Comparison of ENCODE assay signal across 8 cellular contexts in the genomic region with DNA sequence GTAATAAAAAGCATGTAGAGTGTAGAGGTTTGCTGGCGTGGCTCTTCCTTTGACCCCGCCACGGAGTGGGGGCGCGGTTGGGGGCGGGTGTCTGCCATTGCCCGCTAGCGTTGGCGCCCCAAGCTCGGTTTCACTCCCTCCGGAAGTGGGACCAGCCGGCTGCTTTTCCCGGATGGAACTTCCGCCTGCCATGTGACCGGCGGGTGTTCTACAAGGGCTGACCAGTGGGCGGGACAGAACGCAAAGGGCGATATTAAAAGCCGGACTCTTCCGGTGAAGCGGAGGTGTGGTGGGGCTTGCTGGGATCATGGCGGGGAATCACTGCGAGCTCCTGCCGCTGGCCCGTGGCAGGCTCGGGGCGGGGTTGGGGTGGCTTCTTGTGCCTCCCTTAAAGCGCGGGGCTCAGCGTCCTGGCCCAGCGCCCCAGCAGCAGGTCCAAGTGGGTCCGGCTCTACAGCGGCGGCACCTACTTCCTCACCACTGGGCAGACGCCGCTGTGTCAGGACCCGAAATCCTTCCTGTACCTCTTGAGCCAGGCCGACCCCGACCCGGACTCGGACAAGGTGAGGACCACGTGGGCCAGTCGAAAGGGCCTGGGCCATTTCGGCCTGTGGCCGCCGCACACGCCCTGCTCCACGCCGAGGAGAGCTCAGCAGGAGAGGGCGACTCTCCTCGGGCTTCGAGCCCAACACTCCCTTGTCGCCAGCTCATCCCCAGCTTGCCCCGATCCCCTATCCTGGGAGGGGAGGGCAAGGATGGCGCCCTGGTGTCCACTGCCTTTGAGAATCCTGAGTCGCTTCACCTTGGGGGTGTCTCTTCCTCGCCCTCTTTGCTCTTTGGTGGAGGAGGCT.
DNase-seq lines count a peak whose midpoint lies in the region; ATAC-seq and TF ChIP-seq lines count a peak whose summit lies in the region.

No MANE protein-coding gene starts in this region.

- peak overlapping the region; percentile 53 to 82 for H3K27ac ChIP-seq in liver (ENCODE audit: low read depth in 1 of 2, low read length in 2 of 2)

- H3K36me3 ChIP-seq in liver (ENCODE audit: control insufficient read depth in 4 of 4, insufficient read depth in 3 of 4, low read depth in 1 of 4, low read length in 3 of 4) = peaks cover 3 to 7% (median 6%) of the 10 kb centered on the region in 4 donors

- H3K27me3 ChIP-seq in liver (ENCODE audit: control insufficient read depth in 4 of 4, insufficient read depth in 4 of 4, low read length in 3 of 4) = no peaks in the 10 kb centered on the region

- peak; percentile 94 for DNase-seq in Ammon's horn (ENCODE audit: low spot score)
- DNase-seq in GM19240 (ENCODE audit: insufficient read length, low spot score) = peak; percentile 100
- DNase-seq in NCI-H69 (lab: John Stamatoyannopoulos, UW) = peak; percentile 99
- peak; percentile 68 to 72 for DNase-seq in activated CD4-positive, alpha-beta T cell treated with anti-CD3 and anti-CD28 coated beads, Interleukin-2, amount 50 U/mL, for 4 hours
- peak; percentile 93 to 97 for DNase-seq in dermis microvascular lymphatic vessel endothelial cell (ENCODE audit: low read depth in 2 of 2)
- DNase-seq in stimulated activated CD4-positive, alpha-beta T cell treated with anti-CD3 and anti-CD28 coated beads, Interleukin-2, amount 100 ng/mL, for 48 hours = peak; percentile 84 to 85

- ATAC-seq in HG03521 (IDR thresholded peaks at IDR 0.05; ENCODE audit: unreplicated experiment) = peak; percentile 59

- peak; percentile 39 to 53 for TF ChIP-seq RAD21 in liver (IDR thresholded peaks at IDR 0.05)

- under 1% methylated on average over 58 of the region's 58 CpGs for WGBS in liver

- H3K4me1 ChIP-seq in liver (ENCODE audit: control insufficient read depth in 4 of 4, insufficient read depth in 4 of 4, low read length in 3 of 4) = peaks cover 2 to 7% (median 3%) of the 10 kb centered on the region in 4 donors

- peak overlapping the region; percentile 67 to 89 for H3K9ac ChIP-seq in liver (ENCODE audit: low read depth in 1 of 2, low read length in 2 of 2)

- H3K4me3 ChIP-seq in liver (ENCODE audit: low read depth in 1 of 3, low read length in 3 of 3) = peak overlapping the region; percentile 68 to 98 (median 97)

- H3K9me3 ChIP-seq in liver (ENCODE audit: control insufficient read depth in 4 of 4, low read length in 3 of 4) = no peaks in the 10 kb centered on the region

- TF ChIP-seq CTCF in liver (IDR thresholded peaks at IDR 0.05; ENCODE audit: low read depth, low read length, missing input control) = no peak

TF ChIP-seq in liver, 16 proteins besides CTCF, POLR2A, EP300 and RAD21:
- TF ChIP-seq NR2F2 (IDR thresholded peaks at IDR 0.05) (peak; percentile 50), EGR1 (IDR thresholded peaks at IDR 0.05; ENCODE audit: low read depth in 2 of 2) (peak; percentile 67 to 72), ZBTB33 (IDR thresholded peaks at IDR 0.05) (peak; percentile 43), ATF3 (IDR thresholded peaks at IDR 0.05) (no peak), TAF1 (conservative IDR thresholded peaks at IDR 0.05) (peak; percentile 71), JUND (IDR thresholded peaks at IDR 0.05) (no peak), HNF4G (IDR thresholded peaks at IDR 0.05) (no peak), YY1 (IDR thresholded peaks at IDR 0.05) (peak; percentile 96), FOXA1 (IDR thresholded peaks at IDR 0.05) (peak; percentile 47), FOXA2 (IDR thresholded peaks at IDR 0.05) (no peak), GABPA (IDR thresholded peaks at IDR 0.05 in 1 of 2, conservative IDR thresholded peaks at IDR 0.05 in 1 of 2) (peak; percentile 99 to 100), HNF4A (conservative IDR thresholded peaks at IDR 0.05) (peak; percentile 23 to 31), RXRA (IDR thresholded peaks at IDR 0.05) (peak; percentile 58 to 62), SP1 (IDR thresholded peaks at IDR 0.05) (peak; percentile 69)
- TF ChIP-seq, protein P1, sequence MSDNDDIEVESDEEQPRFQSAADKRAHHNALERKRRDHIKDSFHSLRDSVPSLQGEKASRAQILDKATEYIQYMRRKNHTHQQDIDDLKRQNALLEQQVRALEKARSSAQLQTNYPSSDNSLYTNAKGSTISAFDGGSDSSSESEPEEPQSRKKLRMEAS (IDR thresholded peaks at IDR 0.05) = peak; percentile 83
- TF ChIP-seq, protein P2, sequence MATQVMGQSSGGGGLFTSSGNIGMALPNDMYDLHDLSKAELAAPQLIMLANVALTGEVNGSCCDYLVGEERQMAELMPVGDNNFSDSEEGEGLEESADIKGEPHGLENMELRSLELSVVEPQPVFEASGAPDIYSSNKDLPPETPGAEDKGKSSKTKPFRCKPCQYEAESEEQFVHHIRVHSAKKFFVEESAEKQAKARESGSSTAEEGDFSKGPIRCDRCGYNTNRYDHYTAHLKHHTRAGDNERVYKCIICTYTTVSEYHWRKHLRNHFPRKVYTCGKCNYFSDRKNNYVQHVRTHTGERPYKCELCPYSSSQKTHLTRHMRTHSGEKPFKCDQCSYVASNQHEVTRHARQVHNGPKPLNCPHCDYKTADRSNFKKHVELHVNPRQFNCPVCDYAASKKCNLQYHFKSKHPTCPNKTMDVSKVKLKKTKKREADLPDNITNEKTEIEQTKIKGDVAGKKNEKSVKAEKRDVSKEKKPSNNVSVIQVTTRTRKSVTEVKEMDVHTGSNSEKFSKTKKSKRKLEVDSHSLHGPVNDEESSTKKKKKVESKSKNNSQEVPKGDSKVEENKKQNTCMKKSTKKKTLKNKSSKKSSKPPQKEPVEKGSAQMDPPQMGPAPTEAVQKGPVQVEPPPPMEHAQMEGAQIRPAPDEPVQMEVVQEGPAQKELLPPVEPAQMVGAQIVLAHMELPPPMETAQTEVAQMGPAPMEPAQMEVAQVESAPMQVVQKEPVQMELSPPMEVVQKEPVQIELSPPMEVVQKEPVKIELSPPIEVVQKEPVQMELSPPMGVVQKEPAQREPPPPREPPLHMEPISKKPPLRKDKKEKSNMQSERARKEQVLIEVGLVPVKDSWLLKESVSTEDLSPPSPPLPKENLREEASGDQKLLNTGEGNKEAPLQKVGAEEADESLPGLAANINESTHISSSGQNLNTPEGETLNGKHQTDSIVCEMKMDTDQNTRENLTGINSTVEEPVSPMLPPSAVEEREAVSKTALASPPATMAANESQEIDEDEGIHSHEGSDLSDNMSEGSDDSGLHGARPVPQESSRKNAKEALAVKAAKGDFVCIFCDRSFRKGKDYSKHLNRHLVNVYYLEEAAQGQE (IDR thresholded peaks at IDR 0.05) = peak; percentile 80

Comparison
In these comparisons a context has a peak if more than half of its experiments do, and no peak if none do; other contexts are left out.
1. Peak in every context shown above with its lines: DNase-seq, ATAC-seq, H3K4me3 ChIP-seq and H3K27ac ChIP-seq.